ENCODE assay signal across 1 cellular context in genomic region chr6:144644776-144645175, GRCh38.
TF ChIP-seq lines count a peak whose summit lies in the region.

No MANE protein-coding gene starts in this region.

TF ChIP-seq in HepG2, 621 proteins besides CTCF, POLR2A, EP300 and RAD21 (continued from another document):
- TF ChIP-seq PRDM10 (CRISPR knock-in tag; IDR thresholded peaks at IDR 0.05; ENCODE audit: low read depth) (no peak), RFX3 (CRISPR knock-in tag; IDR thresholded peaks at IDR 0.05) (no peak), AKAP8 (CRISPR knock-in tag; IDR thresholded peaks at IDR 0.05) (no peak), ELF1 (CRISPR knock-in tag; IDR thresholded peaks at IDR 0.05) (peak; percentile 18; the same call in 1 of the 2 replicates), ASH2L (IDR thresholded peaks at IDR 0.05; ENCODE audit: insufficient read length, low read depth, low read length) (no peak), ZNF280B (CRISPR knock-in tag; IDR thresholded peaks at IDR 0.05; ENCODE audit: borderline replicate concordance) (no peak), FOXA3 (CRISPR knock-in tag; IDR thresholded peaks at IDR 0.05) (peak; percentile 66)
